Comparison of ENCODE assay signal across 22 cellular contexts in genomic region chr4:80423553-80424224, GRCh38.
DNase-seq lines count a peak whose midpoint lies in the region; ATAC-seq lines count a peak whose summit lies in the region.
"Had no signal": no experiment of that assay in that cellular context is flagged by ENCODE, and none has a peak within 500 bp of the region (broad histone marks: within the 10 kb centered on the region; RNA-seq: fewer than 3 reads in every experiment).

No MANE protein-coding gene starts in this region.

- intact Hi-C loops in sciatic nerve (cut with DNase I): no loop called here

- peaks cover 6% of the 10 kb centered on the region for H3K36me3 Mint-ChIP-seq in activated naive CD8-positive, alpha-beta T cell treated with anti-CD3 and anti-CD28 coated beads, Interleukin-2, amount 10 ng/mL, durations not matched to agents 7 days and 5 days
- no peaks in the 10 kb centered on the region for H3K36me3 Mint-ChIP-seq in activated naive CD8-positive, alpha-beta T cell treated with anti-CD3 and anti-CD28 coated beads for 36 hours
- no peaks in the 10 kb centered on the region for H3K36me3 Mint-ChIP-seq in effector memory CD8-positive, alpha-beta T cell (ENCODE audit: insufficient read depth)

- peak; percentile 28 for DNase-seq in activated naive CD8-positive, alpha-beta T cell treated with anti-CD3 and anti-CD28 coated beads, Interleukin-2, amount 10 ng/mL, durations not matched to agents 7 days and 5 days
- no peak for DNase-seq in activated naive CD8-positive, alpha-beta T cell treated with anti-CD3 and anti-CD28 coated beads for 36 hours
- peak; percentile 58 for DNase-seq in NCI-H69 (lab: John Stamatoyannopoulos, UW)
- no peak for DNase-seq in effector memory CD8-positive, alpha-beta T cell
- DNase-seq in sciatic nerve (ENCODE audit: low spot score): no peak
- no peak for DNase-seq in dedifferentiated amniotic fluid mesenchymal stem cell (ENCODE audit: extremely low spot score)
- no peak for DNase-seq in NOMO-1 treated with DMSO at 0.1 percent for 48 hours (lab: John Stamatoyannopoulos, UW; ENCODE audit: unreplicated experiment)
- DNase-seq in iPS-NIHi11 (ENCODE audit: low spot score): no peak
- DNase-seq: activated CD4-positive, alpha-beta T cell treated with anti-CD3 and anti-CD28 coated beads for 36 hours; activated CD8-positive, alpha-beta memory T cell treated with anti-CD3 and anti-CD28 coated beads, Interleukin-2, amount 50 U/mL, for 4 hours; GDM1; H7; hippocampal formation; kidney; NCI-H1930; NCI-H446; nephron progenitor cell; NK-92 treated with Interleukin-12 subunit alpha and Interleukin-12 subunit beta, amount 100 ng/mL, for 24 hours; RPMI8226; stimulated activated CD4-positive, alpha-beta T cell treated with anti-CD3 and anti-CD28 coated beads, Interleukin-2, amount 100 ng/mL, for 48 hours; SW 1271 had no signal

- H3K9me3 Mint-ChIP-seq in activated naive CD8-positive, alpha-beta T cell treated with anti-CD3 and anti-CD28 coated beads, Interleukin-2, amount 10 ng/mL, durations not matched to agents 7 days and 5 days: peaks cover 8% of the 10 kb centered on the region
- H3K9me3 Mint-ChIP-seq in activated naive CD8-positive, alpha-beta T cell treated with anti-CD3 and anti-CD28 coated beads for 36 hours: peaks cover 2% of the 10 kb centered on the region
- H3K9me3 Mint-ChIP-seq in effector memory CD8-positive, alpha-beta T cell: no peaks in the 10 kb centered on the region
- H3K9me3 Mint-ChIP-seq: nephron progenitor cell had no signal

- no peak overlapping the region for H3K4me3 Mint-ChIP-seq in activated naive CD8-positive, alpha-beta T cell treated with anti-CD3 and anti-CD28 coated beads, Interleukin-2, amount 10 ng/mL, durations not matched to agents 7 days and 5 days
- no peak overlapping the region for H3K4me3 Mint-ChIP-seq in activated naive CD8-positive, alpha-beta T cell treated with anti-CD3 and anti-CD28 coated beads for 36 hours
- peak overlapping the region; percentile 38 to 43 for H3K4me3 Mint-ChIP-seq in effector memory CD8-positive, alpha-beta T cell
- H3K4me3 Mint-ChIP-seq: activated CD4-positive, alpha-beta T cell treated with anti-CD3 and anti-CD28 coated beads for 36 hours; nephron progenitor cell had no signal

- POLR2A ChIA-PET in activated naive CD8-positive, alpha-beta T cell treated with anti-CD3 and anti-CD28 coated beads, Interleukin-2, amount 10 ng/mL, durations not matched to agents 7 days and 5 days (lab: Charles Lee): interaction anchor here (1.4 kb wide), 1 partner anchor 16 kb away, joined by 6 read pairs; no protein-coding TSS in a partner anchor

- ATAC-seq in activated naive CD8-positive, alpha-beta T cell treated with anti-CD3 and anti-CD28 coated beads, Interleukin-2, amount 10 ng/mL, durations not matched to agents 7 days and 5 days (ENCODE audit: low read depth): no peak
- ATAC-seq in effector memory CD8-positive, alpha-beta T cell (replicated peaks): no peak
- ATAC-seq in sciatic nerve: peak; percentile 60
- ATAC-seq: A549 had no signal

- H3K27ac Mint-ChIP-seq in activated naive CD8-positive, alpha-beta T cell treated with anti-CD3 and anti-CD28 coated beads, Interleukin-2, amount 10 ng/mL, durations not matched to agents 7 days and 5 days: peak overlapping the region; percentile 69
- no peak overlapping the region for H3K27ac Mint-ChIP-seq in activated naive CD8-positive, alpha-beta T cell treated with anti-CD3 and anti-CD28 coated beads for 36 hours
- H3K27ac Mint-ChIP-seq in effector memory CD8-positive, alpha-beta T cell: peak overlapping the region; percentile 23 to 77
- H3K27ac Mint-ChIP-seq: activated CD4-positive, alpha-beta T cell treated with anti-CD3 and anti-CD28 coated beads for 36 hours; nephron progenitor cell had no signal

- no peaks in the 10 kb centered on the region for H3K27me3 Mint-ChIP-seq in activated naive CD8-positive, alpha-beta T cell treated with anti-CD3 and anti-CD28 coated beads, Interleukin-2, amount 10 ng/mL, durations not matched to agents 7 days and 5 days
- no peaks in the 10 kb centered on the region for H3K27me3 Mint-ChIP-seq in activated naive CD8-positive, alpha-beta T cell treated with anti-CD3 and anti-CD28 coated beads for 36 hours
- no peaks in the 10 kb centered on the region for H3K27me3 Mint-ChIP-seq in effector memory CD8-positive, alpha-beta T cell
- H3K27me3 Mint-ChIP-seq: activated CD4-positive, alpha-beta T cell treated with anti-CD3 and anti-CD28 coated beads for 36 hours had no signal

- H3K4me1 Mint-ChIP-seq in activated naive CD8-positive, alpha-beta T cell treated with anti-CD3 and anti-CD28 coated beads, Interleukin-2, amount 10 ng/mL, durations not matched to agents 7 days and 5 days: peaks cover 15% of the 10 kb centered on the region
- peaks cover 11% of the 10 kb centered on the region for H3K4me1 Mint-ChIP-seq in activated naive CD8-positive, alpha-beta T cell treated with anti-CD3 and anti-CD28 coated beads for 36 hours
- H3K4me1 Mint-ChIP-seq in effector memory CD8-positive, alpha-beta T cell (ENCODE audit: low read depth in 2 of 2): peaks cover 19 to 33% of the 10 kb centered on the region in 2 donors

Comparison
In these comparisons a context has a peak if more than half of its experiments do, and no peak if none do; other contexts are left out.
1. DNase-seq: peak in activated naive CD8-positive, alpha-beta T cell treated with anti-CD3 and anti-CD28 coated beads, Interleukin-2, amount 10 ng/mL, durations not matched to agents 7 days and 5 days (single experiment) and NCI-H69 (single experiment); none in activated naive CD8-positive, alpha-beta T cell treated with anti-CD3 and anti-CD28 coated beads for 36 hours (single experiment), effector memory CD8-positive, alpha-beta T cell (0 of 3), sciatic nerve (single experiment), dedifferentiated amniotic fluid mesenchymal stem cell (single experiment), NOMO-1 treated with DMSO at 0.1 percent for 48 hours (single experiment) and iPS-NIHi11 (single experiment).
2. H3K4me3 Mint-ChIP-seq: peak in effector memory CD8-positive, alpha-beta T cell (2 of 2); none in activated naive CD8-positive, alpha-beta T cell treated with anti-CD3 and anti-CD28 coated beads, Interleukin-2, amount 10 ng/mL, durations not matched to agents 7 days and 5 days (single experiment) and activated naive CD8-positive, alpha-beta T cell treated with anti-CD3 and anti-CD28 coated beads for 36 hours (single experiment).